ENCODE assay signal across 1 cellular context in genomic region chr4:183012862-183013855, GRCh38.
A peak's percentile ranks its signal among the peaks of the same experiment; 100 is the strongest.
TF ChIP-seq lines count a peak whose summit lies in the region.

No MANE protein-coding gene starts in this region.

TF ChIP-seq in WTC11, 78 proteins besides CTCF, POLR2A, EP300 and RAD21:
- TF ChIP-seq PRDM15 (CRISPR knock-in tag; IDR thresholded peaks at IDR 0.05) = peak; percentile 20; the same call in 1 of the 2 replicates
- no peak for TF ChIP-seq AFF4 (CRISPR knock-in tag; IDR thresholded peaks at IDR 0.05; ENCODE audit: borderline replicate concordance)
- TF ChIP-seq GTF2I (CRISPR knock-in tag; conservative IDR thresholded peaks at IDR 0.05) = no peak
- no peak for TF ChIP-seq ZBTB21 (CRISPR knock-in tag; IDR thresholded peaks at IDR 0.05; ENCODE audit: borderline replicate concordance)
- 0 out of 2 replicates have a peak, but pooled peaks have one; percentile 83 for TF ChIP-seq ZNF512 (CRISPR knock-in tag; IDR thresholded peaks at IDR 0.05; ENCODE audit: borderline replicate concordance)
- TF ChIP-seq ATF1 (CRISPR knock-in tag; IDR thresholded peaks at IDR 0.05) = no peak
